Comparison of ENCODE assay signal across 1 cellular context in genomic region chr11:2386591-2386990, GRCh38.
TF ChIP-seq lines count a peak whose summit lies in the region.

No MANE protein-coding gene starts in this region.

TF ChIP-seq in endothelial cell of umbilical vein, 7 proteins besides CTCF, POLR2A, EP300 and RAD21:
- TF ChIP-seq POLR2AphosphoS5 (IDR thresholded peaks at IDR 0.05; ENCODE audit: insufficient read depth, low read depth, low read length) (no peak), MYC (IDR thresholded peaks at IDR 0.05; ENCODE audit: low read depth, low read length) (no peak)
